Comparison of ENCODE assay signal across 22 cellular contexts in the genomic region with DNA sequence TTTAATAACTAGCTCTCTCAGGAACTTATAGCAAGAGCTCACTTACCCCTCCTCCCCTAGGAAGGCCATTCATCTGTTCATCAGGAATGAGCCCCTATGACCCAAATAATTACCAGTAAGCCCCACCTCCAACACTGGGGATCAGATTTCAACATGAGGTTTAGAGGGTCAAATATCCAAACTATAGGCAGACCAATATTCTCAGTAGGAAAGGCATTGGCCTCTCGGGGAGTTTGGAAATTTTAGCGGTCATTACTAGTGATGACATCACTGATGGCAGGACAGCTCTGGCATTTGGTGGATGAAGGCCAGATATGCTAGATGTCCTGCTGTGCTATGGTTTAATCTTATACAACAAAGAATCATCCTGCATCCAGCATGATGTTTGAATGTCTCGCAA. TPM values are rescaled to one million over a fixed set of nuclear protein-coding genes. Genes with fewer than 3 reads are reported as not detected.
A peak's percentile ranks its signal among the peaks of the same experiment; 100 is the strongest.
DNase-seq lines count a peak whose midpoint lies in the region; ATAC-seq, FAIRE-seq and TF ChIP-seq lines count a peak whose summit lies in the region.
"Had no signal": no experiment of that assay in that cellular context is flagged by ENCODE, and none has a peak within 500 bp of the region (broad histone marks: within the 10 kb centered on the region; RNA-seq: fewer than 3 reads in every experiment).

No MANE protein-coding gene starts in this region.

- no peak overlapping the region for H3K4me3 Mint-ChIP-seq in naive thymus-derived CD8-positive, alpha-beta T cell
- H3K4me3 Mint-ChIP-seq: activated CD4-positive, alpha-beta memory T cell treated with anti-CD3 and anti-CD28 coated beads for 36 hours; H9; stimulated activated memory B cell treated with anti-CD40 and anti-IgM and Interleukin-4, amounts not matched to agents 10 μg/mL and 1 μg/mL and 100 μg/mL, for 72 hours had no signal

- CTCF ChIA-PET in PC-9 (lab: Charles Lee) = interaction anchor here (0.5 kb wide), 1 partner anchor 200 kb away, joined by 3 read pairs; no protein-coding TSS in a partner anchor

- no peaks in the 10 kb centered on the region for H3K9me2 ChIP-seq in PC-9 (ENCODE audit: insufficient read depth)

- no peak overlapping the region for H3K9ac ChIP-seq in BLaER1 treated with 17β-estradiol and CSF1 and Interleukin-3, amounts not matched to agents 10 nM and 100 nM
- H3K9ac ChIP-seq in fibroblast of lung (ENCODE audit: insufficient read depth, low read length) = no peak overlapping the region

- no peaks in the 10 kb centered on the region for H4K20me1 ChIP-seq in BLaER1 treated with 17β-estradiol and CSF1 and Interleukin-3, amounts not matched to agents 10 nM and 100 nM
- H4K20me1 ChIP-seq in PC-9 (ENCODE audit: insufficient read depth) = no peaks in the 10 kb centered on the region
- no peaks in the 10 kb centered on the region for H4K20me1 ChIP-seq in fibroblast of lung (ENCODE audit: control insufficient read depth, extremely low read depth, insufficient read depth, low read length)

- H3K4me1 Mint-ChIP-seq in naive thymus-derived CD8-positive, alpha-beta T cell = peaks cover 22 to 44% (median 36%) of the 10 kb centered on the region in 4 donors

- peaks cover 20 to 40% (median 35%) of the 10 kb centered on the region in 10 experiments for H3K4me1 ChIP-seq in BLaER1 treated with 17β-estradiol and CSF1 and Interleukin-3, amounts not matched to agents 10 nM and 100 nM
- H3K4me1 ChIP-seq in PC-9 (replicated peaks; ENCODE audit: insufficient read depth) = peaks cover 21% of the 10 kb centered on the region
- peaks cover 4% of the 10 kb centered on the region for H3K4me1 ChIP-seq in fibroblast of lung (ENCODE audit: control insufficient read depth, extremely low read depth, insufficient read depth, low read length)
- H3K4me1 ChIP-seq: Caco-2 had no signal

- H3K27me3 ChIP-seq in BLaER1 treated with 17β-estradiol and CSF1 and Interleukin-3, amounts not matched to agents 10 nM and 100 nM = no peaks in the 10 kb centered on the region
- H3K27me3 ChIP-seq in PC-9 (ENCODE audit: insufficient read depth, low read depth) (no peaks in the 10 kb centered on the region), fibroblast of lung (ENCODE audit: control insufficient read depth, insufficient read depth, low read length) (no peaks in the 10 kb centered on the region)
- H3K27me3 ChIP-seq: right atrium auricular region had no signal

- no peaks in the 10 kb centered on the region for H3K9me3 ChIP-seq in BLaER1 treated with 17β-estradiol and CSF1 and Interleukin-3, amounts not matched to agents 10 nM and 100 nM (replicated peaks in 1 of 11)
- no peaks in the 10 kb centered on the region for H3K9me3 ChIP-seq in PC-9 (ENCODE audit: insufficient read depth, low read depth)
- no peaks in the 10 kb centered on the region for H3K9me3 ChIP-seq in fibroblast of lung (ENCODE audit: control insufficient read depth, insufficient read depth, low read depth, low read length)
- H3K9me3 ChIP-seq: Caco-2, right atrium auricular region had no signal

- no peak for TF ChIP-seq CTCF in PC-9 (conservative IDR thresholded peaks at IDR 0.05)
- TF ChIP-seq CTCF in fibroblast of lung (conservative IDR thresholded peaks at IDR 0.05 in 1 of 2, IDR thresholded peaks at IDR 0.05 in 1 of 2; ENCODE audit: low read depth in 1 of 2, low read length in 2 of 2) = no peak

- H3K9me3 Mint-ChIP-seq in naive thymus-derived CD8-positive, alpha-beta T cell = no peaks in the 10 kb centered on the region
- H3K9me3 Mint-ChIP-seq: activated CD4-positive, alpha-beta memory T cell treated with anti-CD3 and anti-CD28 coated beads for 36 hours; H9; stimulated activated memory B cell treated with anti-CD40 and anti-IgM and Interleukin-4, amounts not matched to agents 10 μg/mL and 1 μg/mL and 100 μg/mL, for 72 hours had no signal

- no peak for TF ChIP-seq POLR2A in H54 (IDR thresholded peaks at IDR 0.05; ENCODE audit: low read depth, low read length)

- peak overlapping the region in 8 of 11 experiments; percentile 17 to 64 (median 58); a peak in 16 of 22 replicates for H3K4me2 ChIP-seq in BLaER1 treated with 17β-estradiol and CSF1 and Interleukin-3, amounts not matched to agents 10 nM and 100 nM
- H3K4me2 ChIP-seq in PC-9 (peak overlapping the region; percentile 23), fibroblast of lung (ENCODE audit: extremely low read depth, insufficient read depth, low read length) (no peak overlapping the region)

- no peak overlapping the region for H3K27ac ChIP-seq in BLaER1 treated with 17β-estradiol and CSF1 and Interleukin-3, amounts not matched to agents 10 nM and 100 nM
- H3K27ac ChIP-seq in PC-9 (no peak overlapping the region), fibroblast of lung (ENCODE audit: insufficient read depth, low read length) (no peak overlapping the region)
- H3K27ac ChIP-seq: right atrium auricular region had no signal

- DNase-seq in H54 (ENCODE audit: insufficient read length, low spot score) (peak; percentile 33), PC-9 (peak in 1 of 2 experiments; percentile 72), fibroblast of lung (ENCODE audit: low read depth in 2 of 2) (peak; percentile 37 to 72), SK-N-DZ (ENCODE audit: low spot score) (no peak)
- no peak for DNase-seq in naive thymus-derived CD8-positive, alpha-beta T cell
- DNase-seq: activated CD4-positive, alpha-beta memory T cell treated with anti-CD3 and anti-CD28 coated beads for 36 hours; activated gamma-delta T cell treated with Interleukin-2 at 50 U/mL for 16 hours; activated T-cell treated with anti-CD3 and anti-CD28 coated beads for 4 hours; AML-193; Caco-2; H9; islet precursor cell; mammary epithelial cell; NCI-H2029; SHP77 treated with DMSO at 0.1 percent for 48 hours; T-helper 2 cell had no signal

- H3K36me3 ChIP-seq in BLaER1 treated with 17β-estradiol and CSF1 and Interleukin-3, amounts not matched to agents 10 nM and 100 nM = no peaks in the 10 kb centered on the region
- H3K36me3 ChIP-seq in PC-9 (ENCODE audit: low read depth) = no peaks in the 10 kb centered on the region
- no peaks in the 10 kb centered on the region for H3K36me3 ChIP-seq in fibroblast of lung (ENCODE audit: control insufficient read depth, insufficient read depth, low read length)
- H3K36me3 ChIP-seq: right atrium auricular region had no signal

- ATAC-seq in GM19324 (IDR thresholded peaks at IDR 0.05; ENCODE audit: low FRiP score, unreplicated experiment) (no peak), GM21737 (IDR thresholded peaks at IDR 0.05; ENCODE audit: unreplicated experiment) (no peak)
- ATAC-seq in naive thymus-derived CD8-positive, alpha-beta T cell = no peak
- ATAC-seq: stimulated activated memory B cell treated with anti-CD40 and anti-IgM and Interleukin-4, amounts not matched to agents 10 μg/mL and 1 μg/mL and 100 μg/mL, for 72 hours had no signal

- H3K27ac Mint-ChIP-seq in naive thymus-derived CD8-positive, alpha-beta T cell = no peak overlapping the region
- H3K27ac Mint-ChIP-seq: activated CD4-positive, alpha-beta memory T cell treated with anti-CD3 and anti-CD28 coated beads for 36 hours; stimulated activated memory B cell treated with anti-CD40 and anti-IgM and Interleukin-4, amounts not matched to agents 10 μg/mL and 1 μg/mL and 100 μg/mL, for 72 hours had no signal

- H3F3A ChIP-seq in PC-9 (ENCODE audit: insufficient read depth, low read depth) = peaks cover 9% of the 10 kb centered on the region; the same call in 1 of the 2 replicates

- intact Hi-C loops in PC-9 (cut with micrococcal nuclease; ENCODE audit: unreplicated experiment) = no loop called here

- FAIRE-seq in H54 (lab: Jason Lieb, UNC) = peak; percentile 80
- FAIRE-seq: GM19239 had no signal

- POLR2A ChIA-PET in PC-9 (lab: Charles Lee; ENCODE audit: unreplicated experiment) = interaction anchor here (0.5 to 0.7 kb wide), 2 partner anchors 48 to 362 kb away, joined by 4 to 5 read pairs; no protein-coding TSS in a partner anchor
- POLR2A ChIA-PET in naive thymus-derived CD8-positive, alpha-beta T cell (lab: Charles Lee) = interaction anchor here (1.4 to 5.4 kb wide), 2 partner anchors 14 to 117 kb away, joined by 3 to 23 read pairs; a partner anchor contains a TSS

- no peaks in the 10 kb centered on the region for H3K36me3 Mint-ChIP-seq in naive thymus-derived CD8-positive, alpha-beta T cell
- H3K36me3 Mint-ChIP-seq: activated CD4-positive, alpha-beta memory T cell treated with anti-CD3 and anti-CD28 coated beads for 36 hours; stimulated activated memory B cell treated with anti-CD40 and anti-IgM and Interleukin-4, amounts not matched to agents 10 μg/mL and 1 μg/mL and 100 μg/mL, for 72 hours had no signal

- no TSS peak for BruUV-seq in PC-9 (replicated peaks; lab: Mats Ljungman, UMichigan)

- no peak overlapping the region for H3K4me3 ChIP-seq in BLaER1 treated with 17β-estradiol and CSF1 and Interleukin-3, amounts not matched to agents 10 nM and 100 nM
- H3K4me3 ChIP-seq in PC-9 = no peak overlapping the region
- no peak overlapping the region for H3K4me3 ChIP-seq in fibroblast of lung (replicated peaks in 1 of 4; ENCODE audit: control extremely low read depth in 1 of 4, insufficient read depth in 1 of 4, low read depth in 3 of 4, low read length in 4 of 4)
- H3K4me3 ChIP-seq: right atrium auricular region had no signal

- no peaks in the 10 kb centered on the region for H3K27me3 Mint-ChIP-seq in naive thymus-derived CD8-positive, alpha-beta T cell
- H3K27me3 Mint-ChIP-seq: activated CD4-positive, alpha-beta memory T cell treated with anti-CD3 and anti-CD28 coated beads for 36 hours; stimulated activated memory B cell treated with anti-CD40 and anti-IgM and Interleukin-4, amounts not matched to agents 10 μg/mL and 1 μg/mL and 100 μg/mL, for 72 hours had no signal

- H2AFZ ChIP-seq in PC-9 = peak overlapping the region; percentile 52
- H2AFZ ChIP-seq in fibroblast of lung (ENCODE audit: low read length) = no peak overlapping the region

- H3K79me2 ChIP-seq in PC-9 (ENCODE audit: low read depth) (no peaks in the 10 kb centered on the region), fibroblast of lung (ENCODE audit: control insufficient read depth, insufficient read depth, low read length) (no peaks in the 10 kb centered on the region)

RNA-seq across cellular contexts. Expression of a gene that starts 15.2 kb away (rescaled TPM):
- total RNA-seq in PC-9 (2021) = 74.8 and 76.9 TPM in 2 replicates
- total RNA-seq in fibroblast of lung = 54.7 and 72.0 TPM in 2 replicates
- 91.7 and 96.2 TPM in 2 replicates for polyA plus RNA-seq in fibroblast of lung
- 63.4 and 74.1 TPM in 2 replicates for polyA plus RNA-seq in fibroblast of lung (2012)
- 18.0 and 43.0 TPM in 2 replicates for polyA minus RNA-seq in fibroblast of lung (ENCODE audit: low replicate concordance)
- total RNA-seq in naive thymus-derived CD8-positive, alpha-beta T cell = 100 to 1,000 TPM; 187 to 192 TPM
- polyA plus RNA-seq in naive thymus-derived CD8-positive, alpha-beta T cell = 100 to 1,000 TPM; 127 to 164 (median 135) TPM
- polyA plus RNA-seq in SK-N-DZ (2014; cell fraction: cytosol; rRNA removed) = 54.2 and 86.5 TPM in 2 replicates
- 81.3 and 90.9 TPM in 2 replicates for polyA plus RNA-seq in SK-N-DZ (2014; cell fraction: nucleus; rRNA removed)

Comparison
In these comparisons a context has a peak if more than half of its experiments do, and no peak if none do; other contexts are left out.
1. DNase-seq: peak in H54 (single experiment) and fibroblast of lung (2 of 2); none in naive thymus-derived CD8-positive, alpha-beta T cell (0 of 10) and SK-N-DZ (single experiment).